ENCODE assay signal across 20 cellular contexts in the genomic region with DNA sequence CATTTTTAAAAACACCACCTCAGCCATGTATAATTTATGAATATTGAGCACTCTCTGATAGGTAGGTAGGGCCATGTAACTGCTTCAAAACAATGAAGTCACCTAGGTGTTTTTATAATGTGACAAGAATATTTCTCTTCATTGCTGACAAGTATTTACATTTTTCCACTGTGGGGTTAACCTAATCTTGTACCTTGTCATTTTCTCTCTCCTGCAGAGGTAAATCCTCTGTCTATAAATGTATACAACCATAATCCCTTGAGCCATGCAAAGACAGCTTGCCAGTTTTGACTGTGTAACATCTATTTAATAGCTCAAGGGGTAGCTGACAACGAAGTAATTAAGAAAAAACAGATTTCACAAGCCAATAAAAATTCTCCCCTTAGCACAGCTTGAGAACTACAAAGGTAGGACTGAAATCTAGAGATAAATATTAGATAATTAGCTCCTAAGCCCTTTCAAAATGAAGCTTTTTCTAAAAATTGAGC.
"Had no signal": no experiment of that assay in that cellular context is flagged by ENCODE, and none has a peak within 500 bp of the region (broad histone marks: within the 10 kb centered on the region; RNA-seq: fewer than 3 reads in every experiment).

No MANE protein-coding gene starts in this region.

- H3K4me3 Mint-ChIP-seq: T-cell had no signal

- H3K4me3 ChIP-seq: MG63 had no signal

- H3K9me3 Mint-ChIP-seq: T-cell had no signal

- H3K4me2 ChIP-seq: SK-N-SH had no signal

- H3K27ac ChIP-seq: RWPE1 had no signal

- H3K36me3 ChIP-seq: MG63 had no signal

- H3K27me3 ChIP-seq: MG63 had no signal

- H3K9ac ChIP-seq: SK-N-SH had no signal

- H3K36me3 Mint-ChIP-seq: T-cell had no signal

- H3K9me3 ChIP-seq: MG63, SK-N-SH had no signal

- ATAC-seq: Panc1, PC-3, T-cell had no signal

- H3K4me1 Mint-ChIP-seq: T-cell had no signal

- DNase-seq: Karpas-422, KG1, MG63, NCI-H1092, NCI-H1105 treated with DMSO at 0.1 percent for 48 hours, NCI-H1417 treated with DMSO at 0.1 percent for 48 hours, NCI-H146, NCI-H1694 treated with DMSO at 0.1 percent for 48 hours, NCI-H1930, NCI-H2081, NCI-H2107, NCI-H2227 treated with DMSO at 0.1 percent for 48 hours, NCI-H526, PC-3, SHP77, SK-N-SH, SW 1271, T-cell had no signal

- H3K27ac Mint-ChIP-seq: T-cell had no signal
